12 cellular contexts compared by ENCODE assay signal in genomic region chr15:92394327-92395175, GRCh38. TPM values are rescaled to one million over a fixed set of nuclear protein-coding genes. Genes with fewer than 3 reads are reported as not detected.
DNase-seq lines count a peak whose midpoint lies in the region; ATAC-seq and TF ChIP-seq lines count a peak whose summit lies in the region.
"Had no signal": no experiment of that assay in that cellular context is flagged by ENCODE, and none has a peak within 500 bp of the region (broad histone marks: within the 10 kb centered on the region; RNA-seq: fewer than 3 reads in every experiment).

No MANE protein-coding gene starts in this region.

- H3K4me3 Mint-ChIP-seq in CD8-positive, alpha-beta memory T cell = no peak overlapping the region
- H3K4me3 Mint-ChIP-seq: activated CD4-positive, alpha-beta T cell treated with anti-CD3 and anti-CD28 coated beads for 36 hours; CD4-positive, alpha-beta T cell; stimulated activated memory B cell treated with anti-CD40 and anti-IgM and Interleukin-4, amounts not matched to agents 10 μg/mL and 1 μg/mL and 100 μg/mL, for 72 hours had no signal

- peaks cover 0 to 16% (median 5%) of the 10 kb centered on the region in 3 donors for H3K4me1 Mint-ChIP-seq in CD8-positive, alpha-beta memory T cell
- H3K4me1 Mint-ChIP-seq: stimulated activated memory B cell treated with anti-CD40 and anti-IgM and Interleukin-4, amounts not matched to agents 10 μg/mL and 1 μg/mL and 100 μg/mL, for 72 hours had no signal

- POLR2A ChIA-PET in A673 (lab: Charles Lee; ENCODE audit: low non-redundant PET) = no interaction called here
- POLR2A ChIA-PET in CD8-positive, alpha-beta memory T cell (lab: Charles Lee) = no interaction called here

- peaks cover 82% of the 10 kb centered on the region for H3K27me3 ChIP-seq in A673 (replicated peaks; ENCODE audit: insufficient read depth, low read depth, low read length, poor library complexity)
- peaks cover 15% of the 10 kb centered on the region for H3K27me3 ChIP-seq in CD8-positive, alpha-beta memory T cell (ENCODE audit: insufficient read depth, low read length, poor library complexity, severe bottlenecking)
- peaks cover 0 to 24% of the 10 kb centered on the region in 2 donors for H3K27me3 ChIP-seq in uterus

- peaks cover 49 to 70% of the 10 kb centered on the region in 2 donors for H3K27me3 Mint-ChIP-seq in CD8-positive, alpha-beta memory T cell

- ATAC-seq in sciatic nerve (no peak), omental fat pad (ENCODE audit: low FRiP score) (no peak)
- ATAC-seq: stimulated activated memory B cell treated with anti-CD40 and anti-IgM and Interleukin-4, amounts not matched to agents 10 μg/mL and 1 μg/mL and 100 μg/mL, for 72 hours had no signal

- BruUV-seq in A673 (replicated peaks; lab: Mats Ljungman, UMichigan) = no TSS peak

- CTCF ChIA-PET in A673 (lab: Charles Lee) = no interaction called here
- CTCF ChIA-PET in CD8-positive, alpha-beta memory T cell (lab: Charles Lee) = no interaction called here

- no peak for DNase-seq in A673 (ENCODE audit: low spot score)
- DNase-seq in LNCaP clone FGC (ENCODE audit: low read depth) = no peak
- DNase-seq in coronary artery (ENCODE audit: low spot score) = no peak
- no peak for DNase-seq in CD8-positive, alpha-beta memory T cell
- DNase-seq in uterus = no peak
- DNase-seq in sciatic nerve (ENCODE audit: low spot score) = no peak
- no peak for DNase-seq in omental fat pad (ENCODE audit: low spot score)
- DNase-seq: CD4-positive, alpha-beta T cell had no signal

- H3K4me3 ChIP-seq in A673 (ENCODE audit: low read depth, low read length, poor library complexity, severe bottlenecking) (peak overlapping the region; percentile 37), LNCaP clone FGC (ENCODE audit: low read depth, low read length) (peak overlapping the region; percentile 37), coronary artery (peak overlapping the region; percentile 37), mesodermal cell (ENCODE audit: extremely low read depth, insufficient read depth, low read length, poor library complexity, severe bottlenecking) (peak overlapping the region; percentile 86), uterus (no peak overlapping the region)
- H3K4me3 ChIP-seq in CD8-positive, alpha-beta memory T cell (ENCODE audit: low read length) = no peak overlapping the region
- H3K4me3 ChIP-seq: adrenal gland had no signal

- no peak for TF ChIP-seq CTCF in A673 (conservative IDR thresholded peaks at IDR 0.05; ENCODE audit: low read depth, low read length)
- no peak for TF ChIP-seq CTCF in LNCaP clone FGC (IDR thresholded peaks at IDR 0.05; ENCODE audit: control insufficient read depth, extremely low read depth, insufficient read depth)
- TF ChIP-seq CTCF in coronary artery (IDR thresholded peaks at IDR 0.05) = no peak
- no peak for TF ChIP-seq CTCF in uterus (IDR thresholded peaks at IDR 0.05)
- no peak for TF ChIP-seq CTCF in omental fat pad (IDR thresholded peaks at IDR 0.05)

- H3K4me1 ChIP-seq in A673 (ENCODE audit: insufficient read depth, low read length, poor library complexity, severe bottlenecking) (no peaks in the 10 kb centered on the region), mesodermal cell (ENCODE audit: control insufficient read depth, insufficient read depth, low read length, poor library complexity, severe bottlenecking) (peaks cover 8% of the 10 kb centered on the region), uterus (peaks cover 0 to 14% of the 10 kb centered on the region in 2 donors)
- no peaks in the 10 kb centered on the region for H3K4me1 ChIP-seq in CD8-positive, alpha-beta memory T cell (ENCODE audit: insufficient read depth, low read length)
- H3K4me1 ChIP-seq: adrenal gland had no signal

- no peak overlapping the region for H3K27ac Mint-ChIP-seq in CD8-positive, alpha-beta memory T cell
- H3K27ac Mint-ChIP-seq: activated CD4-positive, alpha-beta T cell treated with anti-CD3 and anti-CD28 coated beads for 36 hours; CD4-positive, alpha-beta T cell; stimulated activated memory B cell treated with anti-CD40 and anti-IgM and Interleukin-4, amounts not matched to agents 10 μg/mL and 1 μg/mL and 100 μg/mL, for 72 hours had no signal

- intact Hi-C loops in A673 (cut with micrococcal nuclease; ENCODE audit: unreplicated experiment) (loop anchor here (5.0 kb wide), 1 partner anchor 323 kb away; no protein-coding TSS in a partner anchor), uterus (cut with DNase I; ENCODE audit: low total_unique reads) (no loop called here), sciatic nerve (cut with DNase I) (no loop called here)

- H3K36me3 ChIP-seq in A673 (ENCODE audit: insufficient read depth, low read length, poor library complexity, severe bottlenecking) = no peaks in the 10 kb centered on the region
- H3K36me3 ChIP-seq in mesodermal cell (ENCODE audit: control insufficient read depth, insufficient read depth, low read length) = peaks cover 9% of the 10 kb centered on the region
- H3K36me3 ChIP-seq in CD8-positive, alpha-beta memory T cell (ENCODE audit: insufficient read depth, low read length) = no peaks in the 10 kb centered on the region
- no peaks in the 10 kb centered on the region for H3K36me3 ChIP-seq in uterus
- H3K36me3 ChIP-seq: adrenal gland had no signal

- WGBS in mesodermal cell (ENCODE audit: insufficient coverage in 2 of 2), 2 experiments = 0% methylated on average over 57 to 60 of the region's 82 CpGs

- no peak overlapping the region for H3K27ac ChIP-seq in A673 (ENCODE audit: low read depth, low read length, poor library complexity, severe bottlenecking)
- H3K27ac ChIP-seq in coronary artery = no peak overlapping the region
- peak overlapping the region; percentile 85 for H3K27ac ChIP-seq in mesodermal cell (ENCODE audit: low read depth, low read length, severe bottlenecking)
- no peak overlapping the region for H3K27ac ChIP-seq in CD8-positive, alpha-beta memory T cell (ENCODE audit: low read depth, low read length)
- H3K27ac ChIP-seq in uterus = no peak overlapping the region
- H3K27ac ChIP-seq: adrenal gland had no signal

- no peak for TF ChIP-seq POLR2A in uterus (IDR thresholded peaks at IDR 0.05)

- no peaks in the 10 kb centered on the region for H3K36me3 Mint-ChIP-seq in CD8-positive, alpha-beta memory T cell
- H3K36me3 Mint-ChIP-seq: stimulated activated memory B cell treated with anti-CD40 and anti-IgM and Interleukin-4, amounts not matched to agents 10 μg/mL and 1 μg/mL and 100 μg/mL, for 72 hours had no signal

- no peaks in the 10 kb centered on the region for H3K9me3 ChIP-seq in A673 (ENCODE audit: low read depth, low read length, poor library complexity, severe bottlenecking)
- no peaks in the 10 kb centered on the region for H3K9me3 ChIP-seq in mesodermal cell (ENCODE audit: control insufficient read depth, low read length)
- H3K9me3 ChIP-seq in CD8-positive, alpha-beta memory T cell (ENCODE audit: low read length) = no peaks in the 10 kb centered on the region
- H3K9me3 ChIP-seq in uterus = no peaks in the 10 kb centered on the region
- H3K9me3 ChIP-seq: adrenal gland had no signal

- H3K9me3 Mint-ChIP-seq in CD8-positive, alpha-beta memory T cell = no peaks in the 10 kb centered on the region
- H3K9me3 Mint-ChIP-seq: CD4-positive, alpha-beta T cell; stimulated activated memory B cell treated with anti-CD40 and anti-IgM and Interleukin-4, amounts not matched to agents 10 μg/mL and 1 μg/mL and 100 μg/mL, for 72 hours had no signal

RNA-seq across cellular contexts. Expression of gene ST8SIA2, which starts 0.9 kb away (rescaled TPM):
- total RNA-seq in A673 (2021) (0.42 and 0.43 TPM in 2 replicates), uterus (1 to 10 TPM in 1 of 4 donors, not detected in 3; 4.1 TPM), sciatic nerve (not detected), omental fat pad (not detected)
- polyA plus RNA-seq in mesodermal cell (2013, experiment 1 of 2) = 11.1 TPM
- polyA plus RNA-seq in mesodermal cell (2013, experiment 2 of 2) = 11.4 TPM
- not detected for total RNA-seq in CD8-positive, alpha-beta memory T cell
- not detected for polyA plus RNA-seq in CD8-positive, alpha-beta memory T cell
- total RNA-seq: activated CD4-positive, alpha-beta T cell treated with anti-CD3 and anti-CD28 coated beads for 36 hours; CD4-positive, alpha-beta T cell had no signal

Comparison
In these comparisons a context has a peak if more than half of its experiments do, and no peak if none do; other contexts are left out.
1. H3K4me3 ChIP-seq: peak in A673 (single experiment), LNCaP clone FGC (single experiment), coronary artery (single experiment) and mesodermal cell (single experiment); none in CD8-positive, alpha-beta memory T cell (single experiment) and uterus (0 of 2).